Comparison of ENCODE assay signal across 19 cellular contexts in the genomic region with DNA sequence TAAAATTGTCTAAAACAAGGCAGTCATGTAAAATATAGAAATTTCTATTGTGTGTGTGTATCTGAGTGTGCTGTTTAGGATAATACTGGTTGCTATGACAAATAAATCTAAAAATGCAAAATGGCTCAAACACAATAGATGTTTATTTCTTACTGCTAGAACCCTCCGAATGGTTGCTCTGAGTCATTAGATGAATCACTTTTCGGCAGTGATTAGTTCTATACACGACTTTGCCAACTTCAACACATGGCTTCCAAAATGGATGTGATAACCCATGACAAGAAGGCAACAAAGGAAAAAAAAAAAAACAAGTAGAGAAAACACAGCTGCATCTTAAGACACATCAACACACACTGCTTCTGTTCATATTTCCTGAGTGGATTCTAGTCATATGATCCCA.
"Had no signal": no experiment of that assay in that cellular context is flagged by ENCODE, and none has a peak within 500 bp of the region (broad histone marks: within the 10 kb centered on the region; RNA-seq: fewer than 3 reads in every experiment).

No MANE protein-coding gene starts in this region.

- H3K36me3 ChIP-seq: cardiac muscle cell, thyroid gland had no signal

- H3K4me3 ChIP-seq: cardiac muscle cell, thyroid gland had no signal

- H3K4me1 ChIP-seq: thyroid gland had no signal

- H3K27ac ChIP-seq: cardiac muscle cell, thyroid gland, VCaP had no signal

- H3K9me3 ChIP-seq: thyroid gland had no signal

- H3K27me3 ChIP-seq: cardiac muscle cell, thyroid gland had no signal

- DNase-seq: activated CD4-positive, alpha-beta T cell treated with anti-CD3 and anti-CD28 coated beads, Interleukin-2, amount 50 U/mL, for 4 hours; activated CD4-positive, CD25-positive, alpha-beta regulatory T cell treated with anti-CD3 and anti-CD28 coated beads, Interleukin-2, amount 50 U/mL, for 72 hours; activated naive CD4-positive, alpha-beta T cell; activated naive CD8-positive, alpha-beta T cell treated with anti-CD3 and anti-CD28 coated beads, Interleukin-2, amount 10 ng/mL, durations not matched to agents 7 days and 5 days; activated T-cell treated with anti-CD3 and anti-CD28 coated beads for 4 hours; effector memory CD8-positive, alpha-beta T cell; foreskin melanocyte; glutamatergic neuron; hippocampal formation; kidney; nephron progenitor cell; occipital lobe; retina; stimulated activated CD8-positive, alpha-beta memory T cell treated with anti-CD3 and anti-CD28 coated beads, Interleukin-4, amount 100 ng/mL, for 48 hours; stimulated activated naive CD4-positive, alpha-beta T cell; T1000; thyroid gland had no signal
